In the genomic region with DNA sequence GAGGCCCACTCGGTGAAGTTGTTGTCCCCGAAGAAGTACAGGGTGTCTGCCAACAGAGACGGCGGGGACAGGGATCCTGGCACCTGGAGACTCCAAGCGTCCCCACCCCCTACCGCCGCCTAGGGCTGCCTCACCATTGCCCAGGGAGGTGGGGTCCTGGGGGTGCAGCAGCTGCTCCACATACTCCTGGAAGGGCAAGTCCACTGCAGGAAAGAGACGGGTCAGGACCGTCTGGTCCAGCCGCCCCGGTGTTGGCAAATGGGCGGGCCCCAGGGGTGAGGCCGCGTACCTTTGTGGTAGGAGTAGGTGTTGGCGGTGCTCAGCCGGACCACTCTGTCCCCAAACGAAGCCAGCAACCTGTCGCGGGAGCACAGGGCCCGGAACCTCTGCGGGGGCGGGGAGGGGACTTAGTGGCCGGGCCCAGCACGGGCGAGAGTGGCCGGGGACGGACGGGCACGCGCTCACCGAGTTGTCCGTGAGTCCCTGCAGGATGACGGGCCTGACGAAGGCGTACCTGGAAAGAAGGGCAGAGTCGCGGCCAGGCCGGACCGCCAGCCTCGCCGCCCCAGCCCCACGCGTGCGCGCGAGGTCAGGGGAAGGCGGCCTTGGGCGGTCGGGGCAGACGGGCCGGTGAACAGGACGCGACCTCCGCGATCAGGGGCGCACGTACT, we compare ENCODE assay signal across 8 cellular contexts. TPM values are rescaled to one million over a fixed set of nuclear protein-coding genes. Genes with fewer than 3 reads are reported as not detected.
DNase-seq lines count a peak whose midpoint lies in the region; ATAC-seq and TF ChIP-seq lines count a peak whose summit lies in the region.

No MANE protein-coding gene starts in this region.

- BruUV-seq in Panc1 (replicated peaks; lab: Mats Ljungman, UMichigan) = no TSS peak

- DNase-seq in GM20000 (ENCODE audit: low spot score) = peak; percentile 26
- DNase-seq in Panc1 (ENCODE audit: low read depth, low spot score) = no peak
- DNase-seq in retinal pigment epithelial cell (ENCODE audit: low read depth) = no peak
- DNase-seq in activated effector memory CD4-positive, alpha-beta T cell treated with anti-CD3 and anti-CD28 coated beads, Interleukin-2, amount 50 U/mL, for 16 hours = no peak
- no peak for DNase-seq in stimulated activated CD4-positive, alpha-beta T cell treated with anti-CD3 and anti-CD28 coated beads, Interleukin-1b, Interleukin-23, amount 100 ng/mL, for 48 hours
- no peak for DNase-seq in glomerular visceral epithelial cell (ENCODE audit: extremely low spot score)
- DNase-seq in left lobe of liver (ENCODE audit: low spot score) = no peak

- H3K4me3 ChIP-seq in Panc1 (ENCODE audit: low read depth in 2 of 2, low read length in 2 of 2) (peak overlapping the region; percentile 66 to 71), retinal pigment epithelial cell (ENCODE audit: low read length) (peak overlapping the region; percentile 53)

- no peaks in the 10 kb centered on the region for H3K27me3 ChIP-seq in Panc1 (ENCODE audit: control insufficient read depth, insufficient read depth, low read length)

- TF ChIP-seq CTCF in GM20000 (IDR thresholded peaks at IDR 0.05; ENCODE audit: extremely low read depth, missing control alignments) = no peak
- no peak for TF ChIP-seq CTCF in Panc1 (IDR thresholded peaks at IDR 0.05)
- no peak for TF ChIP-seq CTCF in retinal pigment epithelial cell (conservative IDR thresholded peaks at IDR 0.05; ENCODE audit: low read depth, low read length)

- peak overlapping the region; percentile 87 for H3K27ac ChIP-seq in Panc1 (ENCODE audit: low read length)

- ATAC-seq in Panc1 (peak; percentile 7), esophagus mucosa (peak; percentile 0), left lobe of liver (no peak)

- POLR2A ChIA-PET in Panc1 (lab: Charles Lee) = no interaction called here

- intact Hi-C loops in Panc1 (cut with micrococcal nuclease; ENCODE audit: unreplicated experiment) = loop anchor here (10.0 kb wide), 1 partner anchor 1091 kb away; a partner anchor contains a TSS

- CTCF ChIA-PET in Panc1 (lab: Charles Lee) = no interaction called here

- peaks cover 18% of the 10 kb centered on the region for H3K4me1 ChIP-seq in Panc1 (ENCODE audit: control insufficient read depth, insufficient read depth, low read length)

- in situ Hi-C loops in Panc1 (cut with HindIII; ENCODE audit: low pct_unique_long_range_greater_than_20kb, low sequenced_read_pairs) = no loop called here

- H3K9me3 ChIP-seq in Panc1 (ENCODE audit: control insufficient read depth, insufficient read depth, low read depth, low read length) = no peaks in the 10 kb centered on the region

- H3K36me3 ChIP-seq in Panc1 (ENCODE audit: control insufficient read depth, insufficient read depth, low read length) = peaks cover 5% of the 10 kb centered on the region; the same call in 1 of the 2 replicates

RNA-seq across cellular contexts. Expression of a gene that starts 0.6 kb away (rescaled TPM):
- total RNA-seq in Panc1 (2021; ENCODE audit: unreplicated experiment) (73.9 TPM), esophagus mucosa (31.7 TPM), left lobe of liver (40.5 TPM)
- 136 TPM for polyA plus RNA-seq in Panc1 (2012; ENCODE audit: insufficient read length)

RNA-seq across cellular contexts. Expression of a gene that starts 3.3 kb away (rescaled TPM):
- total RNA-seq in Panc1 (2021; ENCODE audit: unreplicated experiment) = 217 TPM
- 401 TPM for polyA plus RNA-seq in Panc1 (2012; ENCODE audit: insufficient read length)
- 87.5 TPM for total RNA-seq in esophagus mucosa
- 56.2 TPM for total RNA-seq in left lobe of liver

RNA-seq across cellular contexts. Expression of a gene that starts 6.7 kb away (rescaled TPM):
- total RNA-seq in Panc1 (2021; ENCODE audit: unreplicated experiment) = 17.9 TPM
- 23.4 TPM for polyA plus RNA-seq in Panc1 (2012; ENCODE audit: insufficient read length)
- total RNA-seq in esophagus mucosa = 7.4 TPM
- 12.2 TPM for total RNA-seq in left lobe of liver

RNA-seq across cellular contexts. Expression of a gene that starts 8.1 kb away (rescaled TPM):
- total RNA-seq in Panc1 (2021; ENCODE audit: unreplicated experiment) = 6.6 TPM
- polyA plus RNA-seq in Panc1 (2012; ENCODE audit: insufficient read length) = 14.1 TPM
- 1.0 TPM for total RNA-seq in esophagus mucosa
- 1.1 TPM for total RNA-seq in left lobe of liver

RNA-seq across cellular contexts. Expression of a gene that starts 15.6 kb away (rescaled TPM):
- total RNA-seq in Panc1 (2021; ENCODE audit: unreplicated experiment) = 195 TPM
- 223 TPM for polyA plus RNA-seq in Panc1 (2012; ENCODE audit: insufficient read length)
- total RNA-seq in esophagus mucosa = 58.7 TPM
- total RNA-seq in left lobe of liver = 57.9 TPM
